Comparison of ENCODE assay signal across 8 cellular contexts in genomic region chr5:77774981-77775772, GRCh38. TPM values are rescaled to one million over a fixed set of nuclear protein-coding genes. Genes with fewer than 3 reads are reported as not detected.
DNase-seq lines count a peak whose midpoint lies in the region; ATAC-seq and TF ChIP-seq lines count a peak whose summit lies in the region.

No MANE protein-coding gene starts in this region.

- peak overlapping the region; percentile 85 for H3K4me3 ChIP-seq in AG10803 (ENCODE audit: low read length)
- H3K4me3 ChIP-seq in IMR-90 (ENCODE audit: insufficient read depth, low read depth, low read length) = peak overlapping the region; percentile 74

- 0 out of 2 replicates have a peak, but pooled peaks cover 6% of the 10 kb centered on the region for H3K9me1 ChIP-seq in IMR-90 (ENCODE audit: insufficient read depth, low read length)

- H2AK9ac ChIP-seq in IMR-90 (replicated peaks; ENCODE audit: low read depth, low read length, poor library complexity) = peak overlapping the region; percentile 70

- no peak overlapping the region for H2BK120ac ChIP-seq in IMR-90 (ENCODE audit: low read depth, low read length)

- peak overlapping the region; percentile 100 for H3K4me2 ChIP-seq in IMR-90 (ENCODE audit: low read depth, low read length)

- in situ Hi-C loops in IMR-90 (cut with MboI; ENCODE audit: low sequenced_read_pairs) = no loop called here

- peak overlapping the region; percentile 86 for H3K4ac ChIP-seq in IMR-90 (ENCODE audit: low read depth, low read length)

- peak overlapping the region; percentile 77 for H2BK5ac ChIP-seq in IMR-90 (ENCODE audit: low read depth, low read length, poor library complexity, severe bottlenecking)

- peak overlapping the region; percentile 95 for H3K23ac ChIP-seq in IMR-90 (ENCODE audit: low read depth, low read length)

- no peak for TF ChIP-seq CTCF in AG10803 (conservative IDR thresholded peaks at IDR 0.05; ENCODE audit: low read length)
- no peak for TF ChIP-seq CTCF in IMR-90 (conservative IDR thresholded peaks at IDR 0.05; ENCODE audit: low read depth, low read length)

- no peak for DNase-seq in AG10803 (ENCODE audit: low read depth)
- DNase-seq in IMR-90 = no peak
- DNase-seq in amniotic stem cell (lab: John Stamatoyannopoulos, UW) = peak; percentile 23
- no peak for DNase-seq in left colon
- no peak for DNase-seq in GDM1 (lab: John Stamatoyannopoulos, UW)
- no peak for DNase-seq in HCEC 1CT

- peaks cover 6% of the 10 kb centered on the region; the same call in 1 of the 2 replicates for H3K4me1 ChIP-seq in IMR-90 (ENCODE audit: control insufficient read depth, insufficient read depth, low read length)

- BruUV-seq in IMR-90 (replicated peaks; lab: Mats Ljungman, UMichigan) = no TSS peak

- WGBS in IMR-90 (ENCODE audit: extremely low coverage in 2 of 2, insufficient read length in 1 of 2), 2 experiments = 0% methylated on average over 2 of the region's 13 CpGs; no CpG with 5 or more reads in 1 of the 2 experiments

- H3K9ac ChIP-seq in IMR-90 (ENCODE audit: low read depth, low read length) = peak overlapping the region; percentile 82

- H3K27me3 ChIP-seq in IMR-90 (ENCODE audit: control insufficient read depth, insufficient read depth, low read length) = no peaks in the 10 kb centered on the region

- peaks cover 7 to 38% of the 10 kb centered on the region in 2 experiments; a peak in 3 of 4 replicates for H3K79me1 ChIP-seq in IMR-90 (ENCODE audit: low read depth in 1 of 2, low read length in 2 of 2)

- ATAC-seq in GM19035 (IDR thresholded peaks at IDR 0.05; ENCODE audit: unreplicated experiment) = peak; percentile 25
- no peak for ATAC-seq in IMR-90 (ENCODE audit: low read depth)
- ATAC-seq in left colon = peak; percentile 1

- H2AK5ac ChIP-seq in IMR-90 (ENCODE audit: low read depth, low read length) = peak overlapping the region; percentile 72; the same call in 1 of the 2 replicates

- no peaks in the 10 kb centered on the region for H3K9me3 ChIP-seq in IMR-90 (ENCODE audit: control insufficient read depth, insufficient read depth, low read length)

- no peak for TF ChIP-seq RAD21 in IMR-90 (IDR thresholded peaks at IDR 0.05; ENCODE audit: low read length)

- H3K27ac ChIP-seq in IMR-90 (ENCODE audit: insufficient read depth, low read length) (peak overlapping the region; percentile 88), temporal lobe (ENCODE audit: low read depth, low read length) (peak overlapping the region; percentile 61)

- H4K91ac ChIP-seq in IMR-90 (ENCODE audit: insufficient read depth, low read depth, low read length) = peak overlapping the region; percentile 66

- H2BK15ac ChIP-seq in IMR-90 (ENCODE audit: low read depth, low read length) = no peak overlapping the region

- H3K36me3 ChIP-seq in IMR-90 (ENCODE audit: control insufficient read depth, insufficient read depth, low read length) = peaks cover 2% of the 10 kb centered on the region; the same call in 1 of the 2 replicates

- H4K20me1 ChIP-seq in IMR-90 (ENCODE audit: insufficient read depth, low read length) = peaks cover 40% of the 10 kb centered on the region

- H4K5ac ChIP-seq in IMR-90 (ENCODE audit: low read depth, low read length) = peak overlapping the region; percentile 16

- CTCF ChIA-PET in IMR-90 (lab: Yijun Ruan, JAX) = interaction anchor here (0.6 kb wide), 1 partner anchor 173 kb away, joined by 4 read pairs; no protein-coding TSS in a partner anchor

- peak overlapping the region; percentile 72; the same call in 1 of the 2 replicates for H3K56ac ChIP-seq in IMR-90 (ENCODE audit: extremely low read depth, insufficient read depth, low read length)

- POLR2A ChIA-PET in IMR-90 (lab: Charles Lee; ENCODE audit: unreplicated experiment) = interaction anchor here (0.6 kb wide), 1 partner anchor 504 kb away, joined by 11 read pairs; no protein-coding TSS in a partner anchor

- H4K8ac ChIP-seq in IMR-90 (ENCODE audit: low read depth in 2 of 2, low read length in 2 of 2) = peak overlapping the region; percentile 2 to 84; a peak in 3 of 4 replicates

- H3K18ac ChIP-seq in IMR-90 (ENCODE audit: low read depth, low read length) = peak overlapping the region; percentile 26

- peak overlapping the region; percentile 90 for H2AFZ ChIP-seq in IMR-90 (replicated peaks; ENCODE audit: low read length, poor library complexity)

- peak overlapping the region; percentile 94 for H3K14ac ChIP-seq in IMR-90 (replicated peaks; ENCODE audit: low read depth, low read length)

- TF ChIP-seq POLR2A in IMR-90 (IDR thresholded peaks at IDR 0.05; ENCODE audit: low read depth, low read length) = no peak; the same call in 1 of the 2 replicates

- intact Hi-C loops in IMR-90 (cut with micrococcal nuclease) = loop anchor here (5.0 to 10.0 kb wide), 2 partner anchors 232 to 1460 kb away; partner anchors contain the start of gene JMY
- intact Hi-C loops in left colon (cut with DNase I, micrococcal nuclease) = no loop called here

- dilution Hi-C loops in IMR-90 (cut with HindIII; ENCODE audit: low sequenced_read_pairs, unreplicated experiment) = no loop called here

- H2BK20ac ChIP-seq in IMR-90 (ENCODE audit: low read depth, low read length) = no peak overlapping the region

TF ChIP-seq in IMR-90, 13 proteins besides CTCF, POLR2A, EP300 and RAD21:
- TF ChIP-seq, protein P1, sequence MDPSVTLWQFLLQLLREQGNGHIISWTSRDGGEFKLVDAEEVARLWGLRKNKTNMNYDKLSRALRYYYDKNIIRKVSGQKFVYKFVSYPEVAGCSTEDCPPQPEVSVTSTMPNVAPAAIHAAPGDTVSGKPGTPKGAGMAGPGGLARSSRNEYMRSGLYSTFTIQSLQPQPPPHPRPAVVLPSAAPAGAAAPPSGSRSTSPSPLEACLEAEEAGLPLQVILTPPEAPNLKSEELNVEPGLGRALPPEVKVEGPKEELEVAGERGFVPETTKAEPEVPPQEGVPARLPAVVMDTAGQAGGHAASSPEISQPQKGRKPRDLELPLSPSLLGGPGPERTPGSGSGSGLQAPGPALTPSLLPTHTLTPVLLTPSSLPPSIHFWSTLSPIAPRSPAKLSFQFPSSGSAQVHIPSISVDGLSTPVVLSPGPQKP (IDR thresholded peaks at IDR 0.05; ENCODE audit: borderline replicate concordance, low read depth, low read length) = no peak
- peak; percentile 83 for TF ChIP-seq MAFK (IDR thresholded peaks at IDR 0.05; ENCODE audit: low read depth, low read length)

RNA-seq across cellular contexts. Expression of gene TBCA, which starts 1.0 kb away (rescaled TPM):
- total RNA-seq in IMR-90 (2012; rRNA removed) = 6.1 and 28.6 TPM in 2 replicates
- polyA plus RNA-seq in IMR-90 (2012; rRNA removed) = 128 and 137 TPM in 2 replicates
- 23.8 and 51.1 TPM in 2 replicates for polyA plus RNA-seq in IMR-90 (2012; cell fraction: cytosol; rRNA removed)
- polyA plus RNA-seq in IMR-90 (2012; cell fraction: nucleus; rRNA removed; ENCODE audit: low replicate concordance) = 5.0 and 36.0 TPM in 2 replicates
- 100 to 1,000 TPM in 1 of 2 donors, 10 to 100 TPM in 1; 93.6 to 106 TPM for total RNA-seq in left colon
- 63.7 TPM for total RNA-seq in temporal lobe
